ENCODE assay signal across 6 cellular contexts in genomic region chr9:35756275-35756742, GRCh38. TPM values are rescaled to one million over a fixed set of nuclear protein-coding genes. Genes with fewer than 3 reads are reported as not detected.
A peak's percentile ranks its signal among the peaks of the same experiment; 100 is the strongest.
DNase-seq lines count a peak whose midpoint lies in the region; ATAC-seq and TF ChIP-seq lines count a peak whose summit lies in the region.

No MANE protein-coding gene starts in this region.

- peaks cover 7 to 21% of the 10 kb centered on the region in 2 donors for H3K36me3 Mint-ChIP-seq in naive B cell

- H3K36me3 ChIP-seq in BLaER1: peaks cover 33% of the 10 kb centered on the region
- peaks cover 27% of the 10 kb centered on the region for H3K36me3 ChIP-seq in HUES48 (ENCODE audit: control insufficient read depth, insufficient read depth, low read length)
- H3K36me3 ChIP-seq in ascending aorta: peaks cover 26 to 34% of the 10 kb centered on the region in 2 donors

- no peaks in the 10 kb centered on the region for H3K9me3 Mint-ChIP-seq in naive B cell

- peak overlapping the region; percentile 92 for H3K4me2 ChIP-seq in BLaER1

- no peaks in the 10 kb centered on the region for H4K20me1 ChIP-seq in BLaER1

- peak overlapping the region; percentile 78 for H3K9ac ChIP-seq in BLaER1
- no peak overlapping the region for H3K9ac ChIP-seq in HUES48 (ENCODE audit: low read depth, low read length)

- peak; percentile 38 to 74 (median 70) for TF ChIP-seq CTCF in ascending aorta (IDR thresholded peaks at IDR 0.05)

- peak overlapping the region; percentile 61 to 99 (median 96) for H3K27ac Mint-ChIP-seq in naive B cell

- peak in 1 of 2 donors; percentile 77 for DNase-seq in ascending aorta (ENCODE audit: low spot score in 2 of 2)
- DNase-seq in naive B cell: no peak
- no peak for DNase-seq in SHP77 treated with DMSO at 0.1 percent for 48 hours (lab: John Stamatoyannopoulos, UW)
- DNase-seq in cerebellar nuclear complex (lab: John Stamatoyannopoulos, UW): no peak

- H3K27ac ChIP-seq in BLaER1 (peak overlapping the region; percentile 87), HUES48 (ENCODE audit: low read depth, low read length) (peak overlapping the region; percentile 94), ascending aorta (peak overlapping the region; percentile 98)

- H3K4me1 Mint-ChIP-seq in naive B cell: peaks cover 55 to 63% (median 58%) of the 10 kb centered on the region in 3 donors

- H3K27me3 ChIP-seq in BLaER1: no peaks in the 10 kb centered on the region
- H3K27me3 ChIP-seq in HUES48 (ENCODE audit: control insufficient read depth, insufficient read depth, low read length): no peaks in the 10 kb centered on the region
- no peaks in the 10 kb centered on the region for H3K27me3 ChIP-seq in ascending aorta

- H3K27me3 Mint-ChIP-seq in naive B cell: no peaks in the 10 kb centered on the region

- H3K9me3 ChIP-seq in BLaER1 (no peaks in the 10 kb centered on the region), HUES48 (ENCODE audit: control insufficient read depth, insufficient read depth, low read length) (no peaks in the 10 kb centered on the region), ascending aorta (no peaks in the 10 kb centered on the region)

- no peak for ATAC-seq in naive B cell (ENCODE audit: low read depth in 2 of 2)

- peak overlapping the region; percentile 69 for H3K4me3 ChIP-seq in BLaER1
- H3K4me3 ChIP-seq in HUES48 (ENCODE audit: low read depth, low read length): peak overlapping the region; percentile 86
- peak overlapping the region; percentile 63 to 71 for H3K4me3 ChIP-seq in ascending aorta

- H3K4me1 ChIP-seq in BLaER1: peaks cover 64% of the 10 kb centered on the region
- H3K4me1 ChIP-seq in HUES48 (ENCODE audit: control insufficient read depth, insufficient read depth, low read length): peaks cover 10% of the 10 kb centered on the region; the same call in 1 of the 2 replicates
- H3K4me1 ChIP-seq in ascending aorta: peaks cover 5 to 31% of the 10 kb centered on the region in 2 donors

- H3K4me3 Mint-ChIP-seq in naive B cell: peak overlapping the region; percentile 86 to 99 (median 98)

- intact Hi-C loops in ascending aorta (cut with DNase I): loop anchor here (2.0 to 5.0 kb wide), 3 partner anchors 24 to 71 kb away; partner anchors contain the start of genes CREB3, FAM221B, HINT2 and TLN1

RNA-seq across cellular contexts. Expression of gene MSMP, which starts 2.2 kb away (rescaled TPM):
- total RNA-seq in ascending aorta: not detected
- polyA plus RNA-seq in naive B cell (ENCODE audit: low read depth in 6 of 6): 1 to 10 TPM in 5 of 6 donors, not detected in 1; 2.1 to 7.2 (median 3.6) TPM

RNA-seq across cellular contexts. Expression of gene RGP1, which starts 7.2 kb away (rescaled TPM):
- total RNA-seq in ascending aorta: 24.8 TPM
- 10 to 100 TPM in 1 of 6 donors, 1 to 10 TPM in 5; 1.9 to 14.2 (median 6.9) TPM for polyA plus RNA-seq in naive B cell (ENCODE audit: low read depth in 6 of 6)

RNA-seq across cellular contexts. Expression of gene GBA2, which starts 7.3 kb away (rescaled TPM):
- 40.7 TPM for total RNA-seq in ascending aorta
- 10 to 100 TPM; 31.7 to 49.1 (median 39.0) TPM for polyA plus RNA-seq in naive B cell (ENCODE audit: low read depth in 6 of 6)

RNA-seq across cellular contexts. Expression of gene CREB3, which starts 23.8 kb away (rescaled TPM):
- total RNA-seq in ascending aorta: 48.3 TPM
- polyA plus RNA-seq in naive B cell (ENCODE audit: low read depth in 6 of 6): 10 to 100 TPM; 24.8 to 41.0 (median 33.2) TPM

RNA-seq across cellular contexts. Expression of gene TLN1, which starts 24.3 kb away (rescaled TPM):
- 735 TPM for total RNA-seq in ascending aorta
- polyA plus RNA-seq in naive B cell (ENCODE audit: low read depth in 6 of 6): 100 to 1,000 TPM in 1 of 6 donors, 10 to 100 TPM in 5; 15.6 to 128 (median 42.4) TPM
